In genomic region chr6:117907600-117908245, GRCh38 we compare ENCODE assay signal across 8 cellular contexts. TPM values are rescaled to one million over a fixed set of nuclear protein-coding genes. Genes with fewer than 3 reads are reported as not detected.
DNase-seq lines count a peak whose midpoint lies in the region; ATAC-seq and TF ChIP-seq lines count a peak whose summit lies in the region.

No MANE protein-coding gene starts in this region.

- peak overlapping the region; percentile 74 to 98 (median 96) for H3K4me3 Mint-ChIP-seq in brain
- no peak overlapping the region for H3K4me3 Mint-ChIP-seq in immature natural killer cell

- H3K4me1 ChIP-seq in liver (ENCODE audit: control insufficient read depth in 4 of 4, insufficient read depth in 4 of 4, low read length in 3 of 4) (peaks cover 14 to 23% (median 18%) of the 10 kb centered on the region in 4 donors), upper lobe of right lung (no peaks in the 10 kb centered on the region)

- H3K27me3 ChIP-seq in liver (ENCODE audit: control insufficient read depth in 4 of 4, insufficient read depth in 4 of 4, low read length in 3 of 4) = peaks cover 0 to 14% (median 3%) of the 10 kb centered on the region in 4 donors
- H3K27me3 ChIP-seq in upper lobe of right lung = peaks cover 45% of the 10 kb centered on the region

- peaks cover 0 to 14% of the 10 kb centered on the region in 2 donors for H3K36me3 Mint-ChIP-seq in activated naive CD4-positive, alpha-beta T cell treated with anti-CD3 and anti-CD28 coated beads, Interleukin-2, amount 50 U/mL, for 72 hours
- H3K36me3 Mint-ChIP-seq in brain (no peaks in the 10 kb centered on the region), immature natural killer cell (no peaks in the 10 kb centered on the region)

- intact Hi-C loops in upper lobe of right lung (cut with DNase I) = no loop called here

- TF ChIP-seq CTCF in brain (conservative IDR thresholded peaks at IDR 0.05) (no peak), liver (IDR thresholded peaks at IDR 0.05; ENCODE audit: low read depth, low read length, missing input control) (no peak), upper lobe of right lung (IDR thresholded peaks at IDR 0.05) (no peak)

- no peak for TF ChIP-seq RAD21 in liver (IDR thresholded peaks at IDR 0.05)

- H3K27me3 Mint-ChIP-seq in brain = peaks cover 4% of the 10 kb centered on the region
- H3K27me3 Mint-ChIP-seq in immature natural killer cell (ENCODE audit: low read depth in 3 of 3) = peaks cover 6 to 34% (median 26%) of the 10 kb centered on the region in 3 donors

- H3K27ac ChIP-seq in liver (ENCODE audit: low read depth in 1 of 2, low read length in 2 of 2) (no peak overlapping the region), upper lobe of right lung (no peak overlapping the region)

- H3K36me3 ChIP-seq in liver (ENCODE audit: control insufficient read depth in 4 of 4, insufficient read depth in 3 of 4, low read depth in 1 of 4, low read length in 3 of 4) = no peaks in the 10 kb centered on the region
- H3K36me3 ChIP-seq in upper lobe of right lung = no peaks in the 10 kb centered on the region

- H3K9ac ChIP-seq in liver (ENCODE audit: low read depth in 1 of 2, low read length in 2 of 2) = no peak overlapping the region

- no peaks in the 10 kb centered on the region for H3K9me3 Mint-ChIP-seq in activated naive CD4-positive, alpha-beta T cell treated with anti-CD3 and anti-CD28 coated beads, Interleukin-2, amount 50 U/mL, for 72 hours
- H3K9me3 Mint-ChIP-seq in brain (peaks cover 0 to 4% (median 0%) of the 10 kb centered on the region in 5 experiments), immature natural killer cell (peaks cover 0 to 5% (median 0%) of the 10 kb centered on the region in 6 donors)

- ATAC-seq in activated naive CD4-positive, alpha-beta T cell treated with anti-CD3 and anti-CD28 coated beads, Interleukin-2, amount 50 U/mL, for 72 hours = peak; percentile 13 to 16
- ATAC-seq in HG03442 (IDR thresholded peaks at IDR 0.05; ENCODE audit: unreplicated experiment) = peak; percentile 13
- peak; percentile 51 for ATAC-seq in upper lobe of right lung

- H3K4me3 ChIP-seq in liver (ENCODE audit: low read depth in 1 of 3, low read length in 3 of 3) (peak overlapping the region in 2 of 3 donors; percentile 2 to 64), upper lobe of right lung (peak overlapping the region; percentile 56)

- no peak overlapping the region for H3K27ac Mint-ChIP-seq in activated naive CD4-positive, alpha-beta T cell treated with anti-CD3 and anti-CD28 coated beads, Interleukin-2, amount 50 U/mL, for 72 hours
- H3K27ac Mint-ChIP-seq in brain (no peak overlapping the region), immature natural killer cell (no peak overlapping the region)

- no peak for DNase-seq in activated naive CD4-positive, alpha-beta T cell treated with anti-CD3 and anti-CD28 coated beads, Interleukin-2, amount 50 U/mL, for 72 hours (ENCODE audit: low spot score in 2 of 2)
- DNase-seq in activated naive CD4-positive, alpha-beta T cell (lab: John Stamatoyannopoulos, UW) = no peak
- peak; percentile 65 for DNase-seq in upper lobe of right lung
- DNase-seq in stimulated activated CD4-positive, alpha-beta T cell treated with anti-CD3 and anti-CD28 coated beads, Interleukin-4, amount 100 ng/mL, for 1 hour = no peak
- DNase-seq in immature natural killer cell = no peak

- no peaks in the 10 kb centered on the region for H3K9me3 ChIP-seq in liver (ENCODE audit: control insufficient read depth in 4 of 4, low read length in 3 of 4)
- no peaks in the 10 kb centered on the region for H3K9me3 ChIP-seq in upper lobe of right lung

- 3% methylated on average over 82 of the region's 82 CpGs for WGBS in liver

- H3K4me1 Mint-ChIP-seq in brain (peaks cover 58% of the 10 kb centered on the region), immature natural killer cell (peaks cover 11 to 16% of the 10 kb centered on the region in 2 donors)

TF ChIP-seq in liver, 16 proteins besides CTCF, POLR2A, EP300 and RAD21:
- TF ChIP-seq SP1 (IDR thresholded peaks at IDR 0.05) (no peak), RXRA (IDR thresholded peaks at IDR 0.05) (no peak), EGR1 (IDR thresholded peaks at IDR 0.05; ENCODE audit: low read depth in 2 of 2) (no peak), GABPA (IDR thresholded peaks at IDR 0.05 in 1 of 2, conservative IDR thresholded peaks at IDR 0.05 in 1 of 2) (no peak), YY1 (IDR thresholded peaks at IDR 0.05) (no peak), FOXA1 (IDR thresholded peaks at IDR 0.05) (no peak), TAF1 (conservative IDR thresholded peaks at IDR 0.05) (no peak)
- TF ChIP-seq, protein P1, sequence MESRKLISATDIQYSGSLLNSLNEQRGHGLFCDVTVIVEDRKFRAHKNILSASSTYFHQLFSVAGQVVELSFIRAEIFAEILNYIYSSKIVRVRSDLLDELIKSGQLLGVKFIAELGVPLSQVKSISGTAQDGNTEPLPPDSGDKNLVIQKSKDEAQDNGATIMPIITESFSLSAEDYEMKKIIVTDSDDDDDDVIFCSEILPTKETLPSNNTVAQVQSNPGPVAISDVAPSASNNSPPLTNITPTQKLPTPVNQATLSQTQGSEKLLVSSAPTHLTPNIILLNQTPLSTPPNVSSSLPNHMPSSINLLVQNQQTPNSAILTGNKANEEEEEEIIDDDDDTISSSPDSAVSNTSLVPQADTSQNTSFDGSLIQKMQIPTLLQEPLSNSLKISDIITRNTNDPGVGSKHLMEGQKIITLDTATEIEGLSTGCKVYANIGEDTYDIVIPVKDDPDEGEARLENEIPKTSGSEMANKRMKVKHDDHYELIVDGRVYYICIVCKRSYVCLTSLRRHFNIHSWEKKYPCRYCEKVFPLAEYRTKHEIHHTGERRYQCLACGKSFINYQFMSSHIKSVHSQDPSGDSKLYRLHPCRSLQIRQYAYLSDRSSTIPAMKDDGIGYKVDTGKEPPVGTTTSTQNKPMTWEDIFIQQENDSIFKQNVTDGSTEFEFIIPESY (IDR thresholded peaks at IDR 0.05) = no peak
- TF ChIP-seq, protein P2, sequence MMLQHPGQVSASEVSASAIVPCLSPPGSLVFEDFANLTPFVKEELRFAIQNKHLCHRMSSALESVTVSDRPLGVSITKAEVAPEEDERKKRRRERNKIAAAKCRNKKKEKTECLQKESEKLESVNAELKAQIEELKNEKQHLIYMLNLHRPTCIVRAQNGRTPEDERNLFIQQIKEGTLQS (IDR thresholded peaks at IDR 0.05) = no peak
- TF ChIP-seq, protein P3, sequence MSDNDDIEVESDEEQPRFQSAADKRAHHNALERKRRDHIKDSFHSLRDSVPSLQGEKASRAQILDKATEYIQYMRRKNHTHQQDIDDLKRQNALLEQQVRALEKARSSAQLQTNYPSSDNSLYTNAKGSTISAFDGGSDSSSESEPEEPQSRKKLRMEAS (IDR thresholded peaks at IDR 0.05) = no peak

RNA-seq across cellular contexts. Expression of gene SLC35F1, which starts 0.7 kb away (rescaled TPM):
- total RNA-seq in activated naive CD4-positive, alpha-beta T cell treated with anti-CD3 and anti-CD28 coated beads, Interleukin-2, amount 50 U/mL, for 72 hours = not detected
- polyA plus RNA-seq in brain (ENCODE audit: insufficient read depth, low read depth, low replicate concordance) = 16.3 TPM
- total RNA-seq in liver = under 1 TPM; 0.08 to 0.09 TPM
- polyA plus RNA-seq in liver = under 1 TPM in 1 of 2 donors, not detected in 1; 0.01 TPM
- total RNA-seq in upper lobe of right lung = 0.29 TPM
- not detected for polyA plus RNA-seq in immature natural killer cell

Comparison
In these comparisons a context has a peak if more than half of its experiments do, and no peak if none do; other contexts are left out.
1. H3K4me3 Mint-ChIP-seq: peak in brain (5 of 5); none in immature natural killer cell (0 of 5).
2. Peak in every context shown above with its lines, with median percentiles within 50 percentile points of each other: ATAC-seq.